Comparison of ENCODE assay signal across 14 cellular contexts in the genomic region with DNA sequence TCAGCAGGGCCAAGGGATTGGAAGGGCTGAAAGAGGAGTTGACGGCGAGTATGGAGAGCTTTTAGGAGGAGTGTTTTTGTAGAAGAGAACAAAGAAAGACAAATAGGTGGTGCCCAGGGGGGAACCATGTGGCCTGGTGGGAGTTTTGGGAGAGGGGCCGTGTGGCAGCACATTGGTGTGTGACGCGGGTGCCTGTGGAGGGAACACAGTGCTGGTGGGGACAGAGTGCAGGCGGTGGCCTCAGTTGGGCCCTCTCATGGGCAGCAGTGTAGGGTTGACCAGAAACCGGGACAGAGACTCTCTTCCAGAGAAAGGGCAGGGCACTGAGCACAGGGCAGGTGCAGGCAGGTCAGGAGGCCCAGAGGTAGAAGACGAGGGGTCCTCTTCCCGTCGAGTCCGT.
"Had no signal": no experiment of that assay in that cellular context is flagged by ENCODE, and none has a peak within 500 bp of the region (broad histone marks: within the 10 kb centered on the region; RNA-seq: fewer than 3 reads in every experiment).

No MANE protein-coding gene starts in this region.

- H3K27ac ChIP-seq: esophagus muscularis mucosa, gastroesophageal sphincter, heart right ventricle, spleen had no signal

- DNase-seq: activated gamma-delta T cell; amniotic stem cell; effector CD8-positive, alpha-beta T cell; heart right ventricle; mesenchymal stem cell; naive thymus-derived CD4-positive, alpha-beta T cell; spleen; stimulated activated CD4-positive, alpha-beta T cell treated with anti-CD3 and anti-CD28 coated beads, Interleukin-4, amount 100 ng/mL, for 4 hours had no signal

- H3K4me3 Mint-ChIP-seq: naive thymus-derived CD4-positive, alpha-beta T cell; stimulated activated memory B cell treated with anti-CD40 and anti-IgM and Interleukin-4, amounts not matched to agents 10 μg/mL and 1 μg/mL and 100 μg/mL, for 72 hours; T-helper 1 cell treated with Interleukin-12 subunit alpha and Interleukin-12 subunit beta and Interleukin-4 antibody, amounts not matched to agents 30 μg/mL and 1 μg/mL, for 36 hours had no signal

- H3K27me3 ChIP-seq: esophagus muscularis mucosa, gastroesophageal sphincter, heart right ventricle, spleen had no signal

- H3K9me3 Mint-ChIP-seq: activated naive CD4-positive, alpha-beta T cell treated with anti-CD3 and anti-CD28 coated beads, Interleukin-2, amount 50 U/mL, for 72 hours; stimulated activated memory B cell treated with anti-CD40 and anti-IgM and Interleukin-4, amounts not matched to agents 10 μg/mL and 1 μg/mL and 100 μg/mL, for 72 hours; T-helper 1 cell treated with Interleukin-12 subunit alpha and Interleukin-12 subunit beta and Interleukin-4 antibody, amounts not matched to agents 30 μg/mL and 1 μg/mL, for 36 hours had no signal

- H3K27me3 Mint-ChIP-seq: naive thymus-derived CD4-positive, alpha-beta T cell; stimulated activated memory B cell treated with anti-CD40 and anti-IgM and Interleukin-4, amounts not matched to agents 10 μg/mL and 1 μg/mL and 100 μg/mL, for 72 hours had no signal

- H3K9me3 ChIP-seq: esophagus muscularis mucosa, gastroesophageal sphincter, heart right ventricle, spleen had no signal

- ATAC-seq: activated CD4-positive, CD25-positive, alpha-beta regulatory T cell treated with anti-CD3 and anti-CD28 coated beads, Interleukin-2, amount 50 U/mL, for 24 hours; activated naive CD4-positive, alpha-beta T cell treated with anti-CD3 and anti-CD28 coated beads, Interleukin-2, amount 50 U/mL, for 72 hours; gastroesophageal sphincter; naive thymus-derived CD4-positive, alpha-beta T cell; stimulated activated memory B cell treated with anti-CD40 and anti-IgM and Interleukin-4, amounts not matched to agents 10 μg/mL and 1 μg/mL and 100 μg/mL, for 72 hours had no signal

- H3K27ac Mint-ChIP-seq: stimulated activated memory B cell treated with anti-CD40 and anti-IgM and Interleukin-4, amounts not matched to agents 10 μg/mL and 1 μg/mL and 100 μg/mL, for 72 hours; T-helper 1 cell treated with Interleukin-12 subunit alpha and Interleukin-12 subunit beta and Interleukin-4 antibody, amounts not matched to agents 30 μg/mL and 1 μg/mL, for 36 hours had no signal

- H3K4me1 ChIP-seq: heart right ventricle, spleen had no signal

- H3K36me3 Mint-ChIP-seq: activated naive CD4-positive, alpha-beta T cell treated with anti-CD3 and anti-CD28 coated beads, Interleukin-2, amount 50 U/mL, for 72 hours had no signal

- H3K4me3 ChIP-seq: esophagus muscularis mucosa, gastroesophageal sphincter, heart right ventricle, spleen had no signal

- H3K4me1 Mint-ChIP-seq: stimulated activated memory B cell treated with anti-CD40 and anti-IgM and Interleukin-4, amounts not matched to agents 10 μg/mL and 1 μg/mL and 100 μg/mL, for 72 hours had no signal
